1 cellular context compared by ENCODE assay signal in the genomic region with DNA sequence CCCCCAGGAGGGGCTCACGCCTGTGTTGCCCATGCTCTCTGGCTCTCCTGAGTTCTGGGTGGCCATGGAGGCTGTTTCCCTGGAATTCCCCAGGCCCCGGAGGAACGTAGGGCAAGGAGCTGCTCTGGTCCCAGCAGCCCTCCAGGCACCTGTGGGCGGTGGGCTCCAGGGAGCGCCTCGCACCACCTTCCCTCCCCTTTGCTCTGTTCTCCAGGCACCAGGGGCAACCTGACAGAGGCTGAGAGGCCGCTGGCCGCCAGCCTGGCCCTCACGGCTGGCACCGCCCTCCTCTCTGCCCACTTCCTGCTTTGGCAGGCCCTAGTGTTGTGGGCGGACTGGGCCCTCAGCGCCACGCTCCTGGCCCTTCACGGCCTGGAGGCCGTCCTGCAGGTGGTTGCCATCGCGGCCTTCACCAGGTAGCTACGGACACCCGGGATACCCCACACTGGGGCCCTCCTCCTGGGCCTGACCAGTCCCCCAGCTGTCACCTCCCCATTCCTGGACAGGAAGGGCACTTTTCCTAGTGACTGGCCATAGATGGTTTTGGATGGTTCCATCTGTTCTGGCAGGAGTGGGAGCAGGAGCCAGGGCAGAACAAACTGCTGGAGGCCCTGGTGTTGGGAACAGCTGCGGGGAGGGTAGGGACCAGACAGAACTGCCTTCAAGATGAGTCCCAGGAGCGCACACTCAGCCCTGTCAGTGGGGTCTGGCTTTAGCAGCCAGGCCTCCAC.
TF ChIP-seq lines count a peak whose summit lies in the region.

No MANE protein-coding gene starts in this region.

TF ChIP-seq in liver, 16 proteins besides CTCF, POLR2A, EP300 and RAD21 (continued from another document):
- TF ChIP-seq TAF1 (conservative IDR thresholded peaks at IDR 0.05) (no peak), JUND (IDR thresholded peaks at IDR 0.05) (no peak), RXRA (IDR thresholded peaks at IDR 0.05) (peak; percentile 36 to 50), GABPA (IDR thresholded peaks at IDR 0.05 in 1 of 2, conservative IDR thresholded peaks at IDR 0.05 in 1 of 2) (peak in 1 of 2 donors; percentile 57), HNF4A (conservative IDR thresholded peaks at IDR 0.05) (peak in 1 of 2 donors; percentile 55), HNF4G (IDR thresholded peaks at IDR 0.05) (no peak), YY1 (IDR thresholded peaks at IDR 0.05) (no peak), EGR1 (IDR thresholded peaks at IDR 0.05; ENCODE audit: low read depth in 2 of 2) (peak in 1 of 2 donors; percentile 45), SP1 (IDR thresholded peaks at IDR 0.05) (peak; percentile 40)
- TF ChIP-seq, protein P1, sequence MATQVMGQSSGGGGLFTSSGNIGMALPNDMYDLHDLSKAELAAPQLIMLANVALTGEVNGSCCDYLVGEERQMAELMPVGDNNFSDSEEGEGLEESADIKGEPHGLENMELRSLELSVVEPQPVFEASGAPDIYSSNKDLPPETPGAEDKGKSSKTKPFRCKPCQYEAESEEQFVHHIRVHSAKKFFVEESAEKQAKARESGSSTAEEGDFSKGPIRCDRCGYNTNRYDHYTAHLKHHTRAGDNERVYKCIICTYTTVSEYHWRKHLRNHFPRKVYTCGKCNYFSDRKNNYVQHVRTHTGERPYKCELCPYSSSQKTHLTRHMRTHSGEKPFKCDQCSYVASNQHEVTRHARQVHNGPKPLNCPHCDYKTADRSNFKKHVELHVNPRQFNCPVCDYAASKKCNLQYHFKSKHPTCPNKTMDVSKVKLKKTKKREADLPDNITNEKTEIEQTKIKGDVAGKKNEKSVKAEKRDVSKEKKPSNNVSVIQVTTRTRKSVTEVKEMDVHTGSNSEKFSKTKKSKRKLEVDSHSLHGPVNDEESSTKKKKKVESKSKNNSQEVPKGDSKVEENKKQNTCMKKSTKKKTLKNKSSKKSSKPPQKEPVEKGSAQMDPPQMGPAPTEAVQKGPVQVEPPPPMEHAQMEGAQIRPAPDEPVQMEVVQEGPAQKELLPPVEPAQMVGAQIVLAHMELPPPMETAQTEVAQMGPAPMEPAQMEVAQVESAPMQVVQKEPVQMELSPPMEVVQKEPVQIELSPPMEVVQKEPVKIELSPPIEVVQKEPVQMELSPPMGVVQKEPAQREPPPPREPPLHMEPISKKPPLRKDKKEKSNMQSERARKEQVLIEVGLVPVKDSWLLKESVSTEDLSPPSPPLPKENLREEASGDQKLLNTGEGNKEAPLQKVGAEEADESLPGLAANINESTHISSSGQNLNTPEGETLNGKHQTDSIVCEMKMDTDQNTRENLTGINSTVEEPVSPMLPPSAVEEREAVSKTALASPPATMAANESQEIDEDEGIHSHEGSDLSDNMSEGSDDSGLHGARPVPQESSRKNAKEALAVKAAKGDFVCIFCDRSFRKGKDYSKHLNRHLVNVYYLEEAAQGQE (IDR thresholded peaks at IDR 0.05), result no peak
- TF ChIP-seq, protein P2, sequence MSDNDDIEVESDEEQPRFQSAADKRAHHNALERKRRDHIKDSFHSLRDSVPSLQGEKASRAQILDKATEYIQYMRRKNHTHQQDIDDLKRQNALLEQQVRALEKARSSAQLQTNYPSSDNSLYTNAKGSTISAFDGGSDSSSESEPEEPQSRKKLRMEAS (IDR thresholded peaks at IDR 0.05), result peak; percentile 44
- TF ChIP-seq, protein P3, sequence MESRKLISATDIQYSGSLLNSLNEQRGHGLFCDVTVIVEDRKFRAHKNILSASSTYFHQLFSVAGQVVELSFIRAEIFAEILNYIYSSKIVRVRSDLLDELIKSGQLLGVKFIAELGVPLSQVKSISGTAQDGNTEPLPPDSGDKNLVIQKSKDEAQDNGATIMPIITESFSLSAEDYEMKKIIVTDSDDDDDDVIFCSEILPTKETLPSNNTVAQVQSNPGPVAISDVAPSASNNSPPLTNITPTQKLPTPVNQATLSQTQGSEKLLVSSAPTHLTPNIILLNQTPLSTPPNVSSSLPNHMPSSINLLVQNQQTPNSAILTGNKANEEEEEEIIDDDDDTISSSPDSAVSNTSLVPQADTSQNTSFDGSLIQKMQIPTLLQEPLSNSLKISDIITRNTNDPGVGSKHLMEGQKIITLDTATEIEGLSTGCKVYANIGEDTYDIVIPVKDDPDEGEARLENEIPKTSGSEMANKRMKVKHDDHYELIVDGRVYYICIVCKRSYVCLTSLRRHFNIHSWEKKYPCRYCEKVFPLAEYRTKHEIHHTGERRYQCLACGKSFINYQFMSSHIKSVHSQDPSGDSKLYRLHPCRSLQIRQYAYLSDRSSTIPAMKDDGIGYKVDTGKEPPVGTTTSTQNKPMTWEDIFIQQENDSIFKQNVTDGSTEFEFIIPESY (IDR thresholded peaks at IDR 0.05), result no peak
- TF ChIP-seq, protein P4, sequence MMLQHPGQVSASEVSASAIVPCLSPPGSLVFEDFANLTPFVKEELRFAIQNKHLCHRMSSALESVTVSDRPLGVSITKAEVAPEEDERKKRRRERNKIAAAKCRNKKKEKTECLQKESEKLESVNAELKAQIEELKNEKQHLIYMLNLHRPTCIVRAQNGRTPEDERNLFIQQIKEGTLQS (IDR thresholded peaks at IDR 0.05), result no peak
